Comparison of ENCODE assay signal across 1 cellular context in the genomic region with DNA sequence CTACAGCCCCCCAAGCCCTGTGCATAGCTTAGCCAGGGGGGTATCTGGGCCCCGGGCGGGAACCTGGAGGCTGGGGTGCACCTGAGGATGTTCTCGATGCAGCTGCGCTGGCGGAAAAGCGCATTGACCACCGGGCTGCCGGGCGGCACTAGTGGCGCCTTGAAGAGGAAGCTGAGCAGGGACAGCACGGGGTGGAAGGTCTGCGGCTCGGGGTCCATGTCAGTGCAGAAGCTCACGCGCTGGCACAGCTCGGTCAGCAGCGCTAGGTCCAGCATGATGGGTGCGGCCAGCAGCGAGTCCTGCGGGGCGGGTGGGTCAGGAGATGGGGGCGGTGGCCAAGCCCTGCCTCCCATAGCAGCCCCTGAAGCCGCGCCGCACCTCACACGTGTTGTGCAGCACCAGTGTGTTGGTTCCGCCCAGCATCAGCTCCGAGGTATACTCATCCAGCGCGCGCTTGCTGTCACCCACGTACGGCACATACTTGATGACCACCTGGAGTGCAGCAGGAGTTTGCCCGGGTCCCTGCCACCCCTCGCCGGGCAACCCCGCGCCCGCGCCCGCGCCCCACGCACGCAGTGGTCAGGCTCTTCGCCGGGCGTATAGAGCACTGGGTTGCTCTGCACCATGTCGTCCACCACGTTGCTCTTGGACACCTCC.
TF ChIP-seq lines count a peak whose summit lies in the region.

No MANE protein-coding gene starts in this region.

TF ChIP-seq in endothelial cell of umbilical vein, 7 proteins besides CTCF, POLR2A, EP300 and RAD21:
- no peak for TF ChIP-seq GATA2 (IDR thresholded peaks at IDR 0.05; ENCODE audit: insufficient read depth, insufficient read length, low read depth, low read length)
- TF ChIP-seq EZH2 (IDR thresholded peaks at IDR 0.05; ENCODE audit: borderline replicate concordance, low read depth, low read length, severe bottlenecking) = no peak
- TF ChIP-seq JUN (IDR thresholded peaks at IDR 0.05; ENCODE audit: borderline replicate concordance, insufficient read depth, insufficient read length, low read depth) = no peak
- no peak for TF ChIP-seq FOS (IDR thresholded peaks at IDR 0.05; ENCODE audit: borderline replicate concordance, insufficient read depth, low read length)
- TF ChIP-seq, protein P1, sequence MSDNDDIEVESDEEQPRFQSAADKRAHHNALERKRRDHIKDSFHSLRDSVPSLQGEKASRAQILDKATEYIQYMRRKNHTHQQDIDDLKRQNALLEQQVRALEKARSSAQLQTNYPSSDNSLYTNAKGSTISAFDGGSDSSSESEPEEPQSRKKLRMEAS (IDR thresholded peaks at IDR 0.05; ENCODE audit: insufficient read depth, insufficient read length) = no peak
- TF ChIP-seq MYC (IDR thresholded peaks at IDR 0.05; ENCODE audit: low read depth, low read length) = no peak
- TF ChIP-seq POLR2AphosphoS5 (IDR thresholded peaks at IDR 0.05; ENCODE audit: insufficient read depth, low read depth, low read length) = no peak
